In the genomic region with DNA sequence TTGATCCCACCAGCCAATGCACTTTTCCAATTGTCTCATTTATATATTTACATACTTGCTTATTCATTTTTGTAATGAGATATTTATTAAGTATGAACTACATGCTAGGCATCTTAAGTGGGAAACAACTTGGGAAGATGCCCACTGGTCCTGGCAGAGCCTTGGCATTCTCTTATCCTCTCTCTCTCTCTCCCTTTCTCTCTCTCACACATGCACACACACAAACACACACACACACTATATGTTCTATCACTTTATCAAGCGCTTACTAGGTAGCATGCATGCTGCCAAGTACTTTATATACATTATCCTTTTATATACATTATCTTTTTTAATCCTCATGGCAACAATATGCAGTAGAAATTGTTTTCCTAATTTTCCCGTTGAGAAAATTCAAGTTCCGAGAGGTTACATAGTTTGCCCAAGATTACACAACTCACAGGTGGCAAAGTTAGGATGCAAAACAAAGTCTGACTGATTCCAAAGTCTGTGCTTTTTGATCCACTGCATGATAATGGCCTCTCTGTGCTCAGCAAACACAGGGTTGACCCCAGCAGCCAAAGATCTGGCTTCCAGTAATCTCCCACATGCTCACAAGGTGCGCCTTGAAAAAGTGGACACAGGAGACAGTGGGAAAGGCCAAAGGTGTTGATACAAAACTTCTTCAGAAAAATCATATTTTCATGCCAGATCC, we compare ENCODE assay signal across 1 cellular context.
TF ChIP-seq lines count a peak whose summit lies in the region.

No MANE protein-coding gene starts in this region.

TF ChIP-seq in HepG2, 621 proteins besides CTCF, POLR2A, EP300 and RAD21 (continued from another document and continues in another):
- TF ChIP-seq, protein P1, sequence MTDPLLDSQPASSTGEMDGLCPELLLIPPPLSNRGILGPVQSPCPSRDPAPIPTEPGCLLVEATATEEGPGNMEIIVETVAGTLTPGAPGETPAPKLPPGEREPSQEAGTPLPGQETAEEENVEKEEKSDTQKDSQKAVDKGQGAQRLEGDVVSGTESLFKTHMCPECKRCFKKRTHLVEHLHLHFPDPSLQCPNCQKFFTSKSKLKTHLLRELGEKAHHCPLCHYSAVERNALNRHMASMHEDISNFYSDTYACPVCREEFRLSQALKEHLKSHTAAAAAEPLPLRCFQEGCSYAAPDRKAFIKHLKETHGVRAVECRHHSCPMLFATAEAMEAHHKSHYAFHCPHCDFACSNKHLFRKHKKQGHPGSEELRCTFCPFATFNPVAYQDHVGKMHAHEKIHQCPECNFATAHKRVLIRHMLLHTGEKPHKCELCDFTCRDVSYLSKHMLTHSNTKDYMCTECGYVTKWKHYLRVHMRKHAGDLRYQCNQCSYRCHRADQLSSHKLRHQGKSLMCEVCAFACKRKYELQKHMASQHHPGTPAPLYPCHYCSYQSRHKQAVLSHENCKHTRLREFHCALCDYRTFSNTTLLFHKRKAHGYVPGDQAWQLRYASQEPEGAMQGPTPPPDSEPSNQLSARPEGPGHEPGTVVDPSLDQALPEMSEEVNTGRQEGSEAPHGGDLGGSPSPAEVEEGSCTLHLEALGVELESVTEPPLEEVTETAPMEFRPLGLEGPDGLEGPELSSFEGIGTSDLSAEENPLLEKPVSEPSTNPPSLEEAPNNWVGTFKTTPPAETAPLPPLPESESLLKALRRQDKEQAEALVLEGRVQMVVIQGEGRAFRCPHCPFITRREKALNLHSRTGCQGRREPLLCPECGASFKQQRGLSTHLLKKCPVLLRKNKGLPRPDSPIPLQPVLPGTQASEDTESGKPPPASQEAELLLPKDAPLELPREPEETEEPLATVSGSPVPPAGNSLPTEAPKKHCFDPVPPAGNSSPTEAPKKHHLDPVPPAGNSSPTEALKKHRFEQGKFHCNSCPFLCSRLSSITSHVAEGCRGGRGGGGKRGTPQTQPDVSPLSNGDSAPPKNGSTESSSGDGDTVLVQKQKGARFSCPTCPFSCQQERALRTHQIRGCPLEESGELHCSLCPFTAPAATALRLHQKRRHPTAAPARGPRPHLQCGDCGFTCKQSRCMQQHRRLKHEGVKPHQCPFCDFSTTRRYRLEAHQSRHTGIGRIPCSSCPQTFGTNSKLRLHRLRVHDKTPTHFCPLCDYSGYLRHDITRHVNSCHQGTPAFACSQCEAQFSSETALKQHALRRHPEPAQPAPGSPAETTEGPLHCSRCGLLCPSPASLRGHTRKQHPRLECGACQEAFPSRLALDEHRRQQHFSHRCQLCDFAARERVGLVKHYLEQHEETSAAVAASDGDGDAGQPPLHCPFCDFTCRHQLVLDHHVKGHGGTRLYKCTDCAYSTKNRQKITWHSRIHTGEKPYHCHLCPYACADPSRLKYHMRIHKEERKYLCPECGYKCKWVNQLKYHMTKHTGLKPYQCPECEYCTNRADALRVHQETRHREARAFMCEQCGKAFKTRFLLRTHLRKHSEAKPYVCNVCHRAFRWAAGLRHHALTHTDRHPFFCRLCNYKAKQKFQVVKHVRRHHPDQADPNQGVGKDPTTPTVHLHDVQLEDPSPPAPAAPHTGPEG (CRISPR knock-in tag; IDR thresholded peaks at IDR 0.05) = 0 out of 2 replicates have a peak, but pooled peaks have one; percentile 49
- TF ChIP-seq, protein P2, sequence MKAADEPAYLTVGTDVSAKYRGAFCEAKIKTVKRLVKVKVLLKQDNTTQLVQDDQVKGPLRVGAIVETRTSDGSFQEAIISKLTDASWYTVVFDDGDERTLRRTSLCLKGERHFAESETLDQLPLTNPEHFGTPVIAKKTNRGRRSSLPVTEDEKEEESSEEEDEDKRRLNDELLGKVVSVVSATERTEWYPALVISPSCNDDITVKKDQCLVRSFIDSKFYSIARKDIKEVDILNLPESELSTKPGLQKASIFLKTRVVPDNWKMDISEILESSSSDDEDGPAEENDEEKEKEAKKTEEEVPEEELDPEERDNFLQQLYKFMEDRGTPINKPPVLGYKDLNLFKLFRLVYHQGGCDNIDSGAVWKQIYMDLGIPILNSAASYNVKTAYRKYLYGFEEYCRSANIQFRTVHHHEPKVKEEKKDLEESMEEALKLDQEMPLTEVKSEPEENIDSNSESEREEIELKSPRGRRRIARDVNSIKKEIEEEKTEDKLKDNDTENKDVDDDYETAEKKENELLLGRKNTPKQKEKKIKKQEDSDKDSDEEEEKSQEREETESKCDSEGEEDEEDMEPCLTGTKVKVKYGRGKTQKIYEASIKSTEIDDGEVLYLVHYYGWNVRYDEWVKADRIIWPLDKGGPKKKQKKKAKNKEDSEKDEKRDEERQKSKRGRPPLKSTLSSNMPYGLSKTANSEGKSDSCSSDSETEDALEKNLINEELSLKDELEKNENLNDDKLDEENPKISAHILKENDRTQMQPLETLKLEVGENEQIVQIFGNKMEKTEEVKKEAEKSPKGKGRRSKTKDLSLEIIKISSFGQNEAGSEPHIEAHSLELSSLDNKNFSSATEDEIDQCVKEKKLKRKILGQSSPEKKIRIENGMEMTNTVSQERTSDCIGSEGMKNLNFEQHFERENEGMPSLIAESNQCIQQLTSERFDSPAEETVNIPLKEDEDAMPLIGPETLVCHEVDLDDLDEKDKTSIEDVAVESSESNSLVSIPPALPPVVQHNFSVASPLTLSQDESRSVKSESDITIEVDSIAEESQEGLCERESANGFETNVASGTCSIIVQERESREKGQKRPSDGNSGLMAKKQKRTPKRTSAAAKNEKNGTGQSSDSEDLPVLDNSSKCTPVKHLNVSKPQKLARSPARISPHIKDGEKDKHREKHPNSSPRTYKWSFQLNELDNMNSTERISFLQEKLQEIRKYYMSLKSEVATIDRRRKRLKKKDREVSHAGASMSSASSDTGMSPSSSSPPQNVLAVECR (CRISPR knock-in tag; IDR thresholded peaks at IDR 0.05; ENCODE audit: borderline replicate concordance) = peak; percentile 59; the same call in 1 of the 2 replicates
- TF ChIP-seq ZNF737 (CRISPR knock-in tag; IDR thresholded peaks at IDR 0.05; ENCODE audit: borderline replicate concordance) (no peak), MBD4 (IDR thresholded peaks at IDR 0.05; ENCODE audit: borderline replicate concordance, low read length) (no peak), KDM6A (CRISPR knock-in tag; IDR thresholded peaks at IDR 0.05; ENCODE audit: low read depth) (peak; percentile 49; the same call in 1 of the 2 replicates), MEF2D (CRISPR knock-in tag; IDR thresholded peaks at IDR 0.05) (peak; percentile 68; the same call in 1 of the 2 replicates), ZNF12 (CRISPR knock-in tag; IDR thresholded peaks at IDR 0.05) (peak; percentile 43; the same call in 1 of the 2 replicates), HOXA5 (CRISPR knock-in tag; IDR thresholded peaks at IDR 0.05) (peak; percentile 87; the same call in 1 of the 2 replicates), CBFB (CRISPR knock-in tag; IDR thresholded peaks at IDR 0.05) (no peak), RARA (CRISPR knock-in tag; IDR thresholded peaks at IDR 0.05) (peak; percentile 93), ZNF367 (CRISPR knock-in tag; IDR thresholded peaks at IDR 0.05; ENCODE audit: borderline replicate concordance) (no peak), SP2 (CRISPR knock-in tag; IDR thresholded peaks at IDR 0.05) (no peak), SIX4 (CRISPR knock-in tag; IDR thresholded peaks at IDR 0.05) (peak; percentile 61; the same call in 1 of the 2 replicates), CAMTA2 (CRISPR knock-in tag; IDR thresholded peaks at IDR 0.05; ENCODE audit: borderline replicate concordance) (no peak), SYNCRIP (IDR thresholded peaks at IDR 0.05; ENCODE audit: insufficient read depth, low read depth, low read length) (no peak), SCMH1 (CRISPR knock-in tag; IDR thresholded peaks at IDR 0.05; ENCODE audit: borderline replicate concordance) (no peak), EHMT2 (IDR thresholded peaks at IDR 0.05; ENCODE audit: borderline replicate concordance, low read depth, low read length) (peak; percentile 69; the same call in 1 of the 2 replicates), HDAC6 (IDR thresholded peaks at IDR 0.05; ENCODE audit: low read depth, low read length) (no peak), RBAK (CRISPR knock-in tag; IDR thresholded peaks at IDR 0.05) (no peak), RORA (CRISPR knock-in tag; IDR thresholded peaks at IDR 0.05) (0 out of 2 replicates have a peak, but pooled peaks have one; percentile 78), ATM (IDR thresholded peaks at IDR 0.05; ENCODE audit: borderline replicate concordance) (no peak), ATRX (CRISPR knock-in tag; IDR thresholded peaks at IDR 0.05; ENCODE audit: borderline replicate concordance) (no peak), MED8 (CRISPR knock-in tag; IDR thresholded peaks at IDR 0.05; ENCODE audit: insufficient replicate concordance) (no peak), HDAC2 (CRISPR knock-in tag; IDR thresholded peaks at IDR 0.05) (peak; percentile 95), HNF4A (CRISPR knock-in tag; IDR thresholded peaks at IDR 0.05) (peak; percentile 99), KAT8 (CRISPR knock-in tag; IDR thresholded peaks at IDR 0.05) (peak; percentile 80), SOX5 (CRISPR knock-in tag; IDR thresholded peaks at IDR 0.05; ENCODE audit: borderline replicate concordance) (peak; percentile 92), ZNF260 (CRISPR knock-in tag; IDR thresholded peaks at IDR 0.05; ENCODE audit: borderline replicate concordance, low read depth) (no peak), ZNF460 (CRISPR knock-in tag; IDR thresholded peaks at IDR 0.05; ENCODE audit: borderline replicate concordance) (no peak; the same call in 1 of the 2 replicates), MED13 (CRISPR knock-in tag; IDR thresholded peaks at IDR 0.05) (peak; percentile 87; the same call in 1 of the 2 replicates), SPEN (CRISPR knock-in tag; IDR thresholded peaks at IDR 0.05; ENCODE audit: low read depth) (peak; percentile 67; the same call in 1 of the 2 replicates), ZNF331 (CRISPR knock-in tag; IDR thresholded peaks at IDR 0.05) (peak; percentile 89), ZNF101 (CRISPR knock-in tag; IDR thresholded peaks at IDR 0.05; ENCODE audit: borderline replicate concordance, low read depth) (no peak; the same call in 1 of the 2 replicates), ZNF530 (CRISPR knock-in tag; IDR thresholded peaks at IDR 0.05; ENCODE audit: low read depth) (no peak), TEAD2 (CRISPR knock-in tag; IDR thresholded peaks at IDR 0.05) (no peak)
- TF ChIP-seq, protein P3, sequence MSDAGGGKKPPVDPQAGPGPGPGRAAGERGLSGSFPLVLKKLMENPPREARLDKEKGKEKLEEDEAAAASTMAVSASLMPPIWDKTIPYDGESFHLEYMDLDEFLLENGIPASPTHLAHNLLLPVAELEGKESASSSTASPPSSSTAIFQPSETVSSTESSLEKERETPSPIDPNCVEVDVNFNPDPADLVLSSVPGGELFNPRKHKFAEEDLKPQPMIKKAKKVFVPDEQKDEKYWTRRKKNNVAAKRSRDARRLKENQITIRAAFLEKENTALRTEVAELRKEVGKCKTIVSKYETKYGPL (CRISPR knock-in tag; IDR thresholded peaks at IDR 0.05) = peak; percentile 87
- TF ChIP-seq, protein P4, sequence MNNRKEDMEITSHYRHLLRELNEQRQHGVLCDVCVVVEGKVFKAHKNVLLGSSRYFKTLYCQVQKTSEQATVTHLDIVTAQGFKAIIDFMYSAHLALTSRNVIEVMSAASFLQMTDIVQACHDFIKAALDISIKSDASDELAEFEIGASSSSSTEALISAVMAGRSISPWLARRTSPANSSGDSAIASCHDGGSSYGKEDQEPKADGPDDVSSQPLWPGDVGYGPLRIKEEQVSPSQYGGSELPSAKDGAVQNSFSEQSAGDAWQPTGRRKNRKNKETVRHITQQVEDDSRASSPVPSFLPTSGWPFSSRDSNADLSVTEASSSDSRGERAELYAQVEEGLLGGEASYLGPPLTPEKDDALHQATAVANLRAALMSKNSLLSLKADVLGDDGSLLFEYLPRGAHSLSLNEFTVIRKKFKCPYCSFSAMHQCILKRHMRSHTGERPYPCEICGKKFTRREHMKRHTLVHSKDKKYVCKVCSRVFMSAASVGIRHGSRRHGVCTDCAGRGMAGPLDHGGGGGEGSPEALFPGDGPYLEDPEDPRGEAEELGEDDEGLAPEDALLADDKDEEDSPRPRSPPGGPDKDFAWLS (CRISPR knock-in tag; IDR thresholded peaks at IDR 0.05; ENCODE audit: borderline replicate concordance) = 0 out of 2 replicates have a peak, but pooled peaks have one; percentile 38
- TF ChIP-seq, protein P5, sequence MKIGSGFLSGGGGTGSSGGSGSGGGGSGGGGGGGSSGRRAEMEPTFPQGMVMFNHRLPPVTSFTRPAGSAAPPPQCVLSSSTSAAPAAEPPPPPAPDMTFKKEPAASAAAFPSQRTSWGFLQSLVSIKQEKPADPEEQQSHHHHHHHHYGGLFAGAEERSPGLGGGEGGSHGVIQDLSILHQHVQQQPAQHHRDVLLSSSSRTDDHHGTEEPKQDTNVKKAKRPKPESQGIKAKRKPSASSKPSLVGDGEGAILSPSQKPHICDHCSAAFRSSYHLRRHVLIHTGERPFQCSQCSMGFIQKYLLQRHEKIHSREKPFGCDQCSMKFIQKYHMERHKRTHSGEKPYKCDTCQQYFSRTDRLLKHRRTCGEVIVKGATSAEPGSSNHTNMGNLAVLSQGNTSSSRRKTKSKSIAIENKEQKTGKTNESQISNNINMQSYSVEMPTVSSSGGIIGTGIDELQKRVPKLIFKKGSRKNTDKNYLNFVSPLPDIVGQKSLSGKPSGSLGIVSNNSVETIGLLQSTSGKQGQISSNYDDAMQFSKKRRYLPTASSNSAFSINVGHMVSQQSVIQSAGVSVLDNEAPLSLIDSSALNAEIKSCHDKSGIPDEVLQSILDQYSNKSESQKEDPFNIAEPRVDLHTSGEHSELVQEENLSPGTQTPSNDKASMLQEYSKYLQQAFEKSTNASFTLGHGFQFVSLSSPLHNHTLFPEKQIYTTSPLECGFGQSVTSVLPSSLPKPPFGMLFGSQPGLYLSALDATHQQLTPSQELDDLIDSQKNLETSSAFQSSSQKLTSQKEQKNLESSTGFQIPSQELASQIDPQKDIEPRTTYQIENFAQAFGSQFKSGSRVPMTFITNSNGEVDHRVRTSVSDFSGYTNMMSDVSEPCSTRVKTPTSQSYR (CRISPR knock-in tag; IDR thresholded peaks at IDR 0.05; ENCODE audit: borderline replicate concordance) = no peak
- TF ChIP-seq, protein P6, sequence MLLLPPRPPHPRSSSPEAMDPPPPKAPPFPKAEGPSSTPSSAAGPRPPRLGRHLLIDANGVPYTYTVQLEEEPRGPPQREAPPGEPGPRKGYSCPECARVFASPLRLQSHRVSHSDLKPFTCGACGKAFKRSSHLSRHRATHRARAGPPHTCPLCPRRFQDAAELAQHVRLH (CRISPR knock-in tag; IDR thresholded peaks at IDR 0.05; ENCODE audit: borderline replicate concordance, low read depth) = peak; percentile 65; the same call in 1 of the 2 replicates
- TF ChIP-seq, protein P7, sequence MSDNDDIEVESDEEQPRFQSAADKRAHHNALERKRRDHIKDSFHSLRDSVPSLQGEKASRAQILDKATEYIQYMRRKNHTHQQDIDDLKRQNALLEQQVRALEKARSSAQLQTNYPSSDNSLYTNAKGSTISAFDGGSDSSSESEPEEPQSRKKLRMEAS (IDR thresholded peaks at IDR 0.05) = peak; percentile 87
- TF ChIP-seq, protein P8, sequence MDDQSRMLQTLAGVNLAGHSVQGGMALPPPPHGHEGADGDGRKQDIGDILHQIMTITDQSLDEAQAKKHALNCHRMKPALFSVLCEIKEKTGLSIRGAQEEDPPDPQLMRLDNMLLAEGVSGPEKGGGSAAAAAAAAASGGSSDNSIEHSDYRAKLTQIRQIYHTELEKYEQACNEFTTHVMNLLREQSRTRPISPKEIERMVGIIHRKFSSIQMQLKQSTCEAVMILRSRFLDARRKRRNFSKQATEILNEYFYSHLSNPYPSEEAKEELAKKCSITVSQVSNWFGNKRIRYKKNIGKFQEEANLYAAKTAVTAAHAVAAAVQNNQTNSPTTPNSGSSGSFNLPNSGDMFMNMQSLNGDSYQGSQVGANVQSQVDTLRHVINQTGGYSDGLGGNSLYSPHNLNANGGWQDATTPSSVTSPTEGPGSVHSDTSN (CRISPR knock-in tag; IDR thresholded peaks at IDR 0.05; ENCODE audit: borderline replicate concordance) = no peak
